1 cellular context compared by ENCODE assay signal in genomic region chr2:160647967-160648685, GRCh38.
TF ChIP-seq lines count a peak whose summit lies in the region.

No MANE protein-coding gene starts in this region.

TF ChIP-seq in GM23338, 12 proteins besides CTCF, POLR2A, EP300 and RAD21 (continued from another document):
- TF ChIP-seq REST (IDR thresholded peaks at IDR 0.05; ENCODE audit: unreplicated experiment), result no peak
- TF ChIP-seq, protein P1, sequence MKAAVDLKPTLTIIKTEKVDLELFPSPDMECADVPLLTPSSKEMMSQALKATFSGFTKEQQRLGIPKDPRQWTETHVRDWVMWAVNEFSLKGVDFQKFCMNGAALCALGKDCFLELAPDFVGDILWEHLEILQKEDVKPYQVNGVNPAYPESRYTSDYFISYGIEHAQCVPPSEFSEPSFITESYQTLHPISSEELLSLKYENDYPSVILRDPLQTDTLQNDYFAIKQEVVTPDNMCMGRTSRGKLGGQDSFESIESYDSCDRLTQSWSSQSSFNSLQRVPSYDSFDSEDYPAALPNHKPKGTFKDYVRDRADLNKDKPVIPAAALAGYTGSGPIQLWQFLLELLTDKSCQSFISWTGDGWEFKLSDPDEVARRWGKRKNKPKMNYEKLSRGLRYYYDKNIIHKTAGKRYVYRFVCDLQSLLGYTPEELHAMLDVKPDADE (IDR thresholded peaks at IDR 0.05), result no peak
